17 cellular contexts compared by ENCODE assay signal in genomic region chr19:35066121-35066520, GRCh38. TPM values are rescaled to one million over a fixed set of nuclear protein-coding genes. Genes with fewer than 3 reads are reported as not detected.
A peak's percentile ranks its signal among the peaks of the same experiment; 100 is the strongest.
DNase-seq lines count a peak whose midpoint lies in the region; ATAC-seq, FAIRE-seq and TF ChIP-seq lines count a peak whose summit lies in the region.
"Had no signal": no experiment of that assay in that cellular context is flagged by ENCODE, and none has a peak within 500 bp of the region (broad histone marks: within the 10 kb centered on the region; RNA-seq: fewer than 3 reads in every experiment).

No MANE protein-coding gene starts in this region.

- TF ChIP-seq RAD21 in HCT116 (IDR thresholded peaks at IDR 0.05; ENCODE audit: low read depth), result no peak
- TF ChIP-seq RAD21 in HepG2 (CRISPR knock-in tag; IDR thresholded peaks at IDR 0.05), result no peak

- H3K79me2 ChIP-seq in HCT116 (ENCODE audit: insufficient read depth, low read length) (no peaks in the 10 kb centered on the region), SU-DHL-6 (ENCODE audit: insufficient read depth, low read length) (no peaks in the 10 kb centered on the region), HepG2 (ENCODE audit: insufficient read depth, low read length) (no peaks in the 10 kb centered on the region)

- no peak for DNase-seq in HCT116 (ENCODE audit: low read depth, low spot score)
- DNase-seq in HepG2 (ENCODE audit: low spot score), result no peak
- DNase-seq in gastrocnemius medialis, result no peak
- DNase-seq in NCI-H748 (lab: John Stamatoyannopoulos, UW; ENCODE audit: unreplicated experiment), result no peak
- no peak for DNase-seq in T-helper 1 cell
- DNase-seq: DND-41, GDM1 had no signal

- 90% methylated on average over 11 of the region's 15 CpGs for WGBS in HepG2 (ENCODE audit: low lambda C conversion rate)

- FAIRE-seq in HepG2 (lab: Jason Lieb, UNC), result no peak

- H3K4me2 ChIP-seq in HCT116 (ENCODE audit: low read length) (peak overlapping the region; percentile 43; the same call in 1 of the 2 replicates), SU-DHL-6 (ENCODE audit: low read depth, low read length, poor library complexity, severe bottlenecking) (peak overlapping the region; percentile 59), HepG2 (ENCODE audit: low read depth, low read length) (no peak overlapping the region)
- H3K4me2 ChIP-seq: A549 had no signal

- H3F3A ChIP-seq in SU-DHL-6 (ENCODE audit: insufficient read depth), result 0 out of 2 replicates have a peak, but pooled peaks cover 3% of the 10 kb centered on the region

- no peaks in the 10 kb centered on the region for H3K36me3 ChIP-seq in HCT116 (ENCODE audit: control insufficient read depth in 1 of 2, insufficient read depth in 2 of 2, low read length in 2 of 2)
- H3K36me3 ChIP-seq in SU-DHL-6 (ENCODE audit: low read length), result no peaks in the 10 kb centered on the region
- no peaks in the 10 kb centered on the region for H3K36me3 ChIP-seq in HepG2 (replicated peaks in 1 of 2; ENCODE audit: control insufficient read depth in 1 of 2, insufficient read depth in 2 of 2, low read length in 2 of 2)
- H3K36me3 ChIP-seq in gastrocnemius medialis, result no peaks in the 10 kb centered on the region
- H3K36me3 ChIP-seq: BE2C had no signal

- no peaks in the 10 kb centered on the region for H3K27me3 Mint-ChIP-seq in stimulated activated memory B cell treated with anti-CD40 and anti-IgM and Interleukin-4, amounts not matched to agents 10 μg/mL and 1 μg/mL and 100 μg/mL, for 72 hours

- TF ChIP-seq POLR2A in HCT116 (IDR thresholded peaks at IDR 0.05; ENCODE audit: borderline replicate concordance, extremely low read depth, insufficient read depth, insufficient read length) (no peak), HepG2 (IDR thresholded peaks at IDR 0.05; ENCODE audit: insufficient read depth in 1 of 2, low read depth in 2 of 2, low read length in 2 of 2) (no peak), gastrocnemius medialis (IDR thresholded peaks at IDR 0.05) (no peak)

- H3K9ac ChIP-seq in HCT116 (ENCODE audit: low read length), result no peak overlapping the region
- H3K9ac ChIP-seq in SU-DHL-6 (ENCODE audit: low read length), result no peak overlapping the region
- H3K9ac ChIP-seq in HepG2 (ENCODE audit: insufficient read depth, low read depth, low read length), result no peak overlapping the region

- BruUV-seq in HCT116 (replicated peaks; lab: Mats Ljungman, UMichigan) (no TSS peak), HepG2 (replicated peaks; lab: Mats Ljungman, UMichigan) (TSS peak; percentile 48)

- H3K9me3 ChIP-seq in HCT116 (ENCODE audit: control insufficient read depth in 1 of 2, insufficient read depth in 1 of 2, low read depth in 1 of 2, low read length in 2 of 2), result peaks cover 0 to 5% of the 10 kb centered on the region in 2 experiments; a peak in 1 of 4 replicates
- no peaks in the 10 kb centered on the region; the same call in 1 of the 2 replicates for H3K9me3 ChIP-seq in SU-DHL-6 (ENCODE audit: insufficient read depth, low read length)
- peaks cover 11% of the 10 kb centered on the region for H3K9me3 ChIP-seq in HepG2 (ENCODE audit: low read length)
- no peaks in the 10 kb centered on the region for H3K9me3 ChIP-seq in gastrocnemius medialis
- H3K9me3 ChIP-seq: BE2C had no signal

- ATAC-seq in HCT116 (no peak), HepG2 (peak; percentile 2; the same call in 2 of the 3 replicates), gastrocnemius medialis (no peak), GM18907 (IDR thresholded peaks at IDR 0.05; ENCODE audit: unreplicated experiment) (no peak)
- ATAC-seq in stimulated activated memory B cell treated with anti-CD40 and anti-IgM and Interleukin-4, amounts not matched to agents 10 μg/mL and 1 μg/mL and 100 μg/mL, for 72 hours, result no peak

- TF ChIP-seq CTCF in HCT116 (IDR thresholded peaks at IDR 0.05 in 2 of 3, conservative IDR thresholded peaks at IDR 0.05 in 1 of 3; ENCODE audit: borderline replicate concordance in 1 of 3, insufficient read depth in 1 of 3, low read depth in 2 of 3, low read length in 2 of 3) (no peak), SU-DHL-6 (IDR thresholded peaks at IDR 0.05; ENCODE audit: insufficient read depth, low read length, poor library complexity, severe bottlenecking) (no peak), HepG2 (CRISPR knock-in tag; IDR thresholded peaks at IDR 0.05) (no peak), gastrocnemius medialis (IDR thresholded peaks at IDR 0.05 in 4 of 5, conservative IDR thresholded peaks at IDR 0.05 in 1 of 5) (no peak)

- H3K4me3 Mint-ChIP-seq in stimulated activated memory B cell treated with anti-CD40 and anti-IgM and Interleukin-4, amounts not matched to agents 10 μg/mL and 1 μg/mL and 100 μg/mL, for 72 hours, result no peak overlapping the region
- H3K4me3 Mint-ChIP-seq: CD8-positive, alpha-beta memory T cell had no signal

- no peaks in the 10 kb centered on the region for H3K27me3 ChIP-seq in HCT116 (ENCODE audit: insufficient read depth, low read length)
- no peaks in the 10 kb centered on the region for H3K27me3 ChIP-seq in SU-DHL-6 (ENCODE audit: low read length)
- H3K27me3 ChIP-seq in HepG2 (ENCODE audit: control insufficient read depth in 1 of 2, insufficient read depth in 2 of 2, low read length in 2 of 2), result no peaks in the 10 kb centered on the region; a peak in 1 of 5 replicates
- H3K27me3 ChIP-seq in gastrocnemius medialis, result no peaks in the 10 kb centered on the region
- H3K27me3 ChIP-seq: BE2C had no signal

- no peaks in the 10 kb centered on the region for H3K9me3 Mint-ChIP-seq in stimulated activated memory B cell treated with anti-CD40 and anti-IgM and Interleukin-4, amounts not matched to agents 10 μg/mL and 1 μg/mL and 100 μg/mL, for 72 hours

- no peak overlapping the region for H3K27ac Mint-ChIP-seq in stimulated activated memory B cell treated with anti-CD40 and anti-IgM and Interleukin-4, amounts not matched to agents 10 μg/mL and 1 μg/mL and 100 μg/mL, for 72 hours

- H3K36me3 Mint-ChIP-seq in stimulated activated memory B cell treated with anti-CD40 and anti-IgM and Interleukin-4, amounts not matched to agents 10 μg/mL and 1 μg/mL and 100 μg/mL, for 72 hours, result no peaks in the 10 kb centered on the region

- no peak for TF ChIP-seq EP300 in HepG2 (IDR thresholded peaks at IDR 0.05; ENCODE audit: low read depth in 2 of 2, low read length in 2 of 2)
- TF ChIP-seq EP300 in HepG2 (CRISPR knock-in tag; IDR thresholded peaks at IDR 0.05; ENCODE audit: borderline replicate concordance), result no peak

- in situ Hi-C loops in HepG2 (cut with HindIII; ENCODE audit: extremely low pct_ligation_motif_present, low pct_unique_long_range_greater_than_20kb), result loop anchor here (5.0 kb wide), 1 partner anchor 71 kb away; the partner anchor contains the start of genes FXYD1 and LGI4
- in situ Hi-C loops in gastrocnemius medialis (cut with MboI; ENCODE audit: low sequenced_read_pairs in 4 of 4), result loop anchor here in 2 of 4 donors (5.0 to 10.0 kb wide), 2 partner anchors 69 to 71 kb away; partner anchors contain the start of genes FXYD1 (in 2 of the 2) and LGI4 (in 2 of the 2)

- RAD21 ChIA-PET in HCT116 (lab: Charles Lee; ENCODE audit: low non-redundant PET in 1 of 2, low total read pairs in 2 of 2, uncharacterized antibody in 2 of 2, unreplicated experiment in 2 of 2), result interaction anchor here (2.3 to 2.4 kb wide), 2 partner anchors 75 to 76 kb away, joined by 24 to 25 read pairs; no protein-coding TSS in a partner anchor

- H3K4me3 ChIP-seq in HCT116 (replicated peaks in 1 of 2; ENCODE audit: low read depth in 1 of 2, low read length in 2 of 2), result no peak overlapping the region
- H3K4me3 ChIP-seq in SU-DHL-6 (ENCODE audit: insufficient read depth, low read length, poor library complexity, severe bottlenecking), result no peak overlapping the region
- no peak overlapping the region for H3K4me3 ChIP-seq in HepG2 (replicated peaks in 1 of 3; ENCODE audit: insufficient read depth in 1 of 3, low read depth in 2 of 3, low read length in 3 of 3)
- H3K4me3 ChIP-seq in gastrocnemius medialis, result no peak overlapping the region
- H3K4me3 ChIP-seq: A549 had no signal

- peaks cover 29% of the 10 kb centered on the region for H3K4me1 Mint-ChIP-seq in stimulated activated memory B cell treated with anti-CD40 and anti-IgM and Interleukin-4, amounts not matched to agents 10 μg/mL and 1 μg/mL and 100 μg/mL, for 72 hours

- H3K4me1 ChIP-seq in HCT116 (ENCODE audit: control insufficient read depth in 1 of 2, insufficient read depth in 2 of 2, low read length in 2 of 2), result peaks cover 10 to 28% of the 10 kb centered on the region in 2 experiments; a peak in 3 of 4 replicates
- H3K4me1 ChIP-seq in HepG2 (ENCODE audit: insufficient read depth, low read length), result peaks cover 20% of the 10 kb centered on the region
- H3K4me1 ChIP-seq in gastrocnemius medialis, result peaks cover 23 to 37% of the 10 kb centered on the region in 2 donors
- H3K4me1 ChIP-seq: BE2C, Caco-2 had no signal

- H3K9me2 ChIP-seq in HCT116 (ENCODE audit: insufficient read depth) (no peaks in the 10 kb centered on the region), SU-DHL-6 (replicated peaks; ENCODE audit: insufficient read depth, low read length) (no peaks in the 10 kb centered on the region)

- H3K27ac ChIP-seq in HCT116 (ENCODE audit: low read depth, low read length) (no peak overlapping the region), SU-DHL-6 (ENCODE audit: low read depth, low read length) (no peak overlapping the region), HepG2 (ENCODE audit: extremely low read length, insufficient read depth, low read length) (no peak overlapping the region), gastrocnemius medialis (peak overlapping the region in 3 of 4 donors; percentile 52 to 80 (median 60))
- H3K27ac ChIP-seq: A549 had no signal

- CTCF ChIA-PET in HCT116 (lab: Charles Lee) (interaction anchor here (0.8 to 3.0 kb wide), 12 partner anchors 8 to 204 kb away, joined by 3 to 46 read pairs (median 7); partner anchors contain the start of genes FXYD3 and LGI4), HepG2 (lab: Yijun Ruan, JAX; ENCODE audit: low intra/inter-chr PET ratio, low total read pairs) (interaction anchor here (1.1 kb wide), 1 partner anchor 75 kb away, joined by 4 read pairs; no protein-coding TSS in a partner anchor)

- H4K20me1 ChIP-seq in HCT116 (ENCODE audit: insufficient read depth) (no peaks in the 10 kb centered on the region), SU-DHL-6 (ENCODE audit: low read depth, low read length) (no peaks in the 10 kb centered on the region), HepG2 (ENCODE audit: insufficient read depth, low read length) (no peaks in the 10 kb centered on the region)

- intact Hi-C loops in HCT116 (cut with micrococcal nuclease) (loop anchor here (5.0 kb wide), 1 partner anchor 181 kb away; the partner anchor contains the start of gene LSR), HepG2 (cut with micrococcal nuclease; ENCODE audit: unreplicated experiment) (loop anchor here (2.0 kb wide), 1 partner anchor 25 kb away; no protein-coding TSS in a partner anchor), gastrocnemius medialis (cut with DNase I; ENCODE audit: low total_unique reads) (loop anchor here (2.0 to 5.0 kb wide), 3 partner anchors 21 to 201 kb away; partner anchors contain the start of genes LGI4 and USF2)

- POLR2A ChIA-PET in HCT116 (lab: Charles Lee), result interaction anchor here (1.0 kb wide), 1 partner anchor 11 kb away, joined by 5 read pairs; no protein-coding TSS in a partner anchor
- POLR2A ChIA-PET in HepG2 (lab: Yijun Ruan, JAX), result interaction anchor here (0.8 to 1.3 kb wide), 3 partner anchors 18 to 71 kb away, joined by 3 to 5 read pairs (median 3); no protein-coding TSS in a partner anchor

- peak overlapping the region; percentile 12 for H2AFZ ChIP-seq in HCT116 (ENCODE audit: low read depth, low read length, poor library complexity, severe bottlenecking)
- no peak overlapping the region for H2AFZ ChIP-seq in SU-DHL-6 (ENCODE audit: low read depth, low read length, severe bottlenecking)
- H2AFZ ChIP-seq in HepG2 (ENCODE audit: low read length), result no peak overlapping the region

RNA-seq across cellular contexts. Expression of gene HPN, which starts 24.6 kb away (rescaled TPM):
- 0.32 TPM for total RNA-seq in HCT116 (2021; ENCODE audit: unreplicated experiment)
- polyA plus RNA-seq in HCT116 (2012), result 0.10 TPM in 1 of 2 replicates, not detected in the other
- total RNA-seq in HepG2 (2016; rRNA removed; fragmentation: Illumina TruSeq; extraction: Trizol), result 23.9 and 46.7 TPM in 2 replicates
- total RNA-seq in HepG2 (2016; cell fraction: cytosol; rRNA removed; fragmentation: Illumina TruSeq; extraction: Trizol; ENCODE audit: low read depth), result 42.7 and 50.6 TPM in 2 replicates
- total RNA-seq in HepG2 (2016; cell fraction: insoluble cytoplasmic fraction; rRNA removed; fragmentation: Illumina TruSeq; extraction: Trizol), result 21.2 and 50.0 TPM in 2 replicates
- 54.3 and 66.8 TPM in 2 replicates for total RNA-seq in HepG2 (2016; cell fraction: membrane; rRNA removed; fragmentation: Illumina TruSeq; extraction: Trizol)
- 45.3 and 57.3 TPM in 2 replicates for total RNA-seq in HepG2 (2016; cell fraction: nucleus; rRNA removed; fragmentation: Illumina TruSeq; extraction: Trizol)
- polyA plus RNA-seq in HepG2 (2011; rRNA removed), result 261 and 364 TPM in 2 replicates
- polyA plus RNA-seq in HepG2 (2011; cell fraction: cytosol; rRNA removed), result 287 and 379 TPM in 2 replicates
- 902 and 1,132 TPM in 2 replicates for polyA plus RNA-seq in HepG2 (2011; cell fraction: nucleus; rRNA removed)
- 157 and 225 TPM in 2 replicates for polyA plus RNA-seq in HepG2 (2012)
- polyA plus RNA-seq in HepG2 (2016; cell fraction: cytosol; fragmentation: Illumina TruSeq; extraction: Trizol; ENCODE audit: low read depth), result 63.0 and 76.1 TPM in 2 replicates
- polyA plus RNA-seq in HepG2 (2016; cell fraction: insoluble cytoplasmic fraction; fragmentation: Illumina TruSeq; extraction: Trizol; ENCODE audit: low read depth), result 32.2 and 40.3 TPM in 2 replicates
- 76.4 and 86.0 TPM in 2 replicates for polyA plus RNA-seq in HepG2 (2016; cell fraction: membrane; fragmentation: Illumina TruSeq; extraction: Trizol; ENCODE audit: low read depth)
- polyA plus RNA-seq in HepG2 (2016; cell fraction: nucleus; fragmentation: Illumina TruSeq; extraction: Trizol; ENCODE audit: insufficient read depth, low read depth), result 121 and 129 TPM in 2 replicates
- polyA minus RNA-seq in HepG2 (2011; rRNA and poly(A)+ RNA removed; ENCODE audit: low replicate concordance), result 189 TPM in 1 of 2 replicates, not detected in the other
- polyA minus RNA-seq in HepG2 (2011; cell fraction: cytosol; rRNA and poly(A)+ RNA removed), result 86.7 and 119 TPM in 2 replicates
- 78.7 and 86.0 TPM in 2 replicates for polyA minus RNA-seq in HepG2 (2011; cell fraction: nucleus; rRNA and poly(A)+ RNA removed)
- total RNA-seq in gastrocnemius medialis, result 10 to 100 TPM in 3 of 4 donors, 1 to 10 TPM in 1; 9.1 to 24.0 (median 17.1) TPM
- total RNA-seq: CD8-positive, alpha-beta memory T cell; HT1080 had no signal
- polyA plus RNA-seq: AG04450 had no signal

RNA-seq across cellular contexts. Expression of gene SCN1B, which starts 35.9 kb away (rescaled TPM):
- total RNA-seq in HCT116 (2021; ENCODE audit: unreplicated experiment), result 6.6 TPM
- polyA plus RNA-seq in HCT116 (2012), result 4.2 and 4.6 TPM in 2 replicates
- 1.5 and 2.7 TPM in 2 replicates for total RNA-seq in HepG2 (2016; rRNA removed; fragmentation: Illumina TruSeq; extraction: Trizol)
- 4.5 and 6.0 TPM in 2 replicates for total RNA-seq in HepG2 (2016; cell fraction: cytosol; rRNA removed; fragmentation: Illumina TruSeq; extraction: Trizol; ENCODE audit: low read depth)
- 1.1 and 2.5 TPM in 2 replicates for total RNA-seq in HepG2 (2016; cell fraction: insoluble cytoplasmic fraction; rRNA removed; fragmentation: Illumina TruSeq; extraction: Trizol)
- 6.4 and 8.1 TPM in 2 replicates for total RNA-seq in HepG2 (2016; cell fraction: membrane; rRNA removed; fragmentation: Illumina TruSeq; extraction: Trizol)
- 1.5 and 2.0 TPM in 2 replicates for total RNA-seq in HepG2 (2016; cell fraction: nucleus; rRNA removed; fragmentation: Illumina TruSeq; extraction: Trizol)
- 20.1 and 24.5 TPM in 2 replicates for polyA plus RNA-seq in HepG2 (2011; rRNA removed)
- polyA plus RNA-seq in HepG2 (2011; cell fraction: cytosol; rRNA removed), result 14.0 and 14.1 TPM in 2 replicates
- 42.7 and 48.8 TPM in 2 replicates for polyA plus RNA-seq in HepG2 (2011; cell fraction: nucleus; rRNA removed)
- 5.5 and 5.6 TPM in 2 replicates for polyA plus RNA-seq in HepG2 (2012)
- 8.2 and 8.5 TPM in 2 replicates for polyA plus RNA-seq in HepG2 (2016; cell fraction: cytosol; fragmentation: Illumina TruSeq; extraction: Trizol; ENCODE audit: low read depth)
- polyA plus RNA-seq in HepG2 (2016; cell fraction: insoluble cytoplasmic fraction; fragmentation: Illumina TruSeq; extraction: Trizol; ENCODE audit: low read depth), result 1.9 and 2.0 TPM in 2 replicates
- 8.0 and 8.2 TPM in 2 replicates for polyA plus RNA-seq in HepG2 (2016; cell fraction: membrane; fragmentation: Illumina TruSeq; extraction: Trizol; ENCODE audit: low read depth)
- 6.6 and 6.8 TPM in 2 replicates for polyA plus RNA-seq in HepG2 (2016; cell fraction: nucleus; fragmentation: Illumina TruSeq; extraction: Trizol; ENCODE audit: insufficient read depth, low read depth)
- polyA minus RNA-seq in HepG2 (2011; rRNA and poly(A)+ RNA removed; ENCODE audit: low replicate concordance), result 0.89 and 10.7 TPM in 2 replicates
- polyA minus RNA-seq in HepG2 (2011; cell fraction: cytosol; rRNA and poly(A)+ RNA removed), result 4.2 TPM in 2 replicates
- 10.8 and 11.2 TPM in 2 replicates for polyA minus RNA-seq in HepG2 (2011; cell fraction: nucleus; rRNA and poly(A)+ RNA removed)
- total RNA-seq in gastrocnemius medialis, result 100 to 1,000 TPM; 194 to 469 (median 289) TPM

RNA-seq across cellular contexts. Expression of gene FXYD3, which starts 49.5 kb away (rescaled TPM):
- total RNA-seq in HCT116 (2021; ENCODE audit: unreplicated experiment), result 17.4 TPM
- polyA plus RNA-seq in HCT116 (2012), result 28.6 and 32.2 TPM in 2 replicates
- not detected in 2 replicates for total RNA-seq in HepG2 (2016; rRNA removed; fragmentation: Illumina TruSeq; extraction: Trizol)
- not detected in 2 replicates for total RNA-seq in HepG2 (2016; cell fraction: cytosol; rRNA removed; fragmentation: Illumina TruSeq; extraction: Trizol; ENCODE audit: low read depth)
- not detected in 2 replicates for total RNA-seq in HepG2 (2016; cell fraction: insoluble cytoplasmic fraction; rRNA removed; fragmentation: Illumina TruSeq; extraction: Trizol)
- not detected in 2 replicates for total RNA-seq in HepG2 (2016; cell fraction: membrane; rRNA removed; fragmentation: Illumina TruSeq; extraction: Trizol)
- not detected in 2 replicates for total RNA-seq in HepG2 (2016; cell fraction: nucleus; rRNA removed; fragmentation: Illumina TruSeq; extraction: Trizol)
- 4.9 and 5.5 TPM in 2 replicates for polyA plus RNA-seq in HepG2 (2011; rRNA removed)
- polyA plus RNA-seq in HepG2 (2011; cell fraction: cytosol; rRNA removed), result 2.7 and 4.0 TPM in 2 replicates
- polyA plus RNA-seq in HepG2 (2011; cell fraction: nucleus; rRNA removed), result 3.8 and 4.8 TPM in 2 replicates
- polyA plus RNA-seq in HepG2 (2012), result 3.1 and 5.9 TPM in 2 replicates
- not detected in 2 replicates for polyA plus RNA-seq in HepG2 (2016; cell fraction: cytosol; fragmentation: Illumina TruSeq; extraction: Trizol; ENCODE audit: low read depth)
- polyA plus RNA-seq in HepG2 (2016; cell fraction: insoluble cytoplasmic fraction; fragmentation: Illumina TruSeq; extraction: Trizol; ENCODE audit: low read depth), result not detected in 2 replicates
- not detected in 2 replicates for polyA plus RNA-seq in HepG2 (2016; cell fraction: membrane; fragmentation: Illumina TruSeq; extraction: Trizol; ENCODE audit: low read depth)
- not detected in 2 replicates for polyA plus RNA-seq in HepG2 (2016; cell fraction: nucleus; fragmentation: Illumina TruSeq; extraction: Trizol; ENCODE audit: insufficient read depth, low read depth)
- 1.1 and 15.3 TPM in 2 replicates for polyA minus RNA-seq in HepG2 (2011; rRNA and poly(A)+ RNA removed; ENCODE audit: low replicate concordance)
- 0.99 TPM in 1 of 2 replicates, not detected in the other for polyA minus RNA-seq in HepG2 (2011; cell fraction: cytosol; rRNA and poly(A)+ RNA removed)
- 2.6 TPM in 1 of 2 replicates, not detected in the other for polyA minus RNA-seq in HepG2 (2011; cell fraction: nucleus; rRNA and poly(A)+ RNA removed)
- total RNA-seq in gastrocnemius medialis, result 10 to 100 TPM in 1 of 4 donors, under 1 TPM in 1, not detected in 2; 0.26 to 13.4 TPM
- total RNA-seq: CD8-positive, alpha-beta memory T cell; H7; HT1080 had no signal
- polyA plus RNA-seq: AG04450; CD8-positive, alpha-beta memory T cell had no signal

Comparison
In these comparisons a context has a peak if more than half of its experiments do, and no peak if none do; other contexts are left out.
1. H3K27ac ChIP-seq: peak in gastrocnemius medialis (3 of 4); none in HCT116 (single experiment), SU-DHL-6 (single experiment) and HepG2 (single experiment).
2. RNA of gene SCN1B, which starts 35.9 kb away (total RNA-seq): 194 to 469 TPM in gastrocnemius medialis; 6.6 TPM in HCT116 (single experiment) and 1.1 to 8.1 TPM in HepG2; every median in the first group is over 10 times any median in the second.